1 cellular context compared by ENCODE assay signal in genomic region chr15:58424722-58425121, GRCh38.
TF ChIP-seq lines count a peak whose summit lies in the region.

No MANE protein-coding gene starts in this region.

TF ChIP-seq in K562, 482 proteins besides CTCF, POLR2A, EP300 and RAD21 (continued from another document):
- TF ChIP-seq MGA (IDR thresholded peaks at IDR 0.05) (no peak), CLOCK (CRISPR knock-in tag; IDR thresholded peaks at IDR 0.05; ENCODE audit: borderline replicate concordance) (no peak), ZNF592 (IDR thresholded peaks at IDR 0.05) (no peak), TSHZ1 (CRISPR knock-in tag; IDR thresholded peaks at IDR 0.05) (no peak), ADNP (tag; IDR thresholded peaks at IDR 0.05) (peak; percentile 99), FOXM1 (IDR thresholded peaks at IDR 0.05; ENCODE audit: low read depth) (no peak), FOXM1 (CRISPR knock-in tag; IDR thresholded peaks at IDR 0.05; ENCODE audit: low read depth) (no peak), CEBPB (tag; IDR thresholded peaks at IDR 0.05) (no peak), HDAC2 (IDR thresholded peaks at IDR 0.05) (peak; percentile 57; the same call in 1 of the 2 replicates), HINFP (tag; conservative IDR thresholded peaks at IDR 0.05; ENCODE audit: low read depth) (no peak), FOSL1 (tag; conservative IDR thresholded peaks at IDR 0.05) (0 out of 2 replicates have a peak, but pooled peaks have one; percentile 3), ZBTB17 (CRISPR knock-in tag; IDR thresholded peaks at IDR 0.05) (no peak), TAF9B (IDR thresholded peaks at IDR 0.05; ENCODE audit: partially characterized antibody) (no peak)
